ENCODE assay signal across 10 cellular contexts in genomic region chr2:37768491-37768925, GRCh38.
DNase-seq lines count a peak whose midpoint lies in the region; ATAC-seq and TF ChIP-seq lines count a peak whose summit lies in the region.
"Had no signal": no experiment of that assay in that cellular context is flagged by ENCODE, and none has a peak within 500 bp of the region (broad histone marks: within the 10 kb centered on the region; RNA-seq: fewer than 3 reads in every experiment).

No MANE protein-coding gene starts in this region.

- no peak overlapping the region for H4K12ac ChIP-seq in trophoblast cell (ENCODE audit: low read depth, low read length)

- H3K79me2 ChIP-seq in PC-3 (ENCODE audit: low read length) = no peaks in the 10 kb centered on the region
- H3K79me2 ChIP-seq in trophoblast cell (ENCODE audit: control insufficient read depth, insufficient read depth, low read length, poor library complexity) = peaks cover 4% of the 10 kb centered on the region

- H2AK5ac ChIP-seq in trophoblast cell (ENCODE audit: low read length) = no peak overlapping the region

- peaks cover 32% of the 10 kb centered on the region for H3K79me1 ChIP-seq in trophoblast cell (ENCODE audit: low read length)

- H3K4me3 ChIP-seq in BLaER1 treated with 17β-estradiol and CSF1 and Interleukin-3, amounts not matched to agents 10 nM and 100 nM = no peak overlapping the region
- H3K4me3 ChIP-seq in PC-3 (ENCODE audit: low read length) (peak overlapping the region; percentile 13; the same call in 1 of the 2 replicates), fibroblast of mammary gland (ENCODE audit: control insufficient read depth, low read depth, low read length) (no peak overlapping the region), trophoblast cell (ENCODE audit: low read depth, low read length) (no peak overlapping the region)

- peaks cover 15 to 50% (median 36%) of the 10 kb centered on the region in 11 experiments; a peak in 21 of 22 replicates for H3K9me3 ChIP-seq in BLaER1 treated with 17β-estradiol and CSF1 and Interleukin-3, amounts not matched to agents 10 nM and 100 nM (replicated peaks in 1 of 11)
- H3K9me3 ChIP-seq in PC-3 (ENCODE audit: low read length) (no peaks in the 10 kb centered on the region), trophoblast cell (ENCODE audit: insufficient read depth, low read depth, low read length) (peaks cover 2% of the 10 kb centered on the region)
- no peaks in the 10 kb centered on the region for H3K9me3 ChIP-seq in CD4-positive, alpha-beta T cell (ENCODE audit: control insufficient read depth, low read length)

- no peak overlapping the region for H3K18ac ChIP-seq in trophoblast cell (ENCODE audit: low read length)

- no peak overlapping the region for H3K23ac ChIP-seq in trophoblast cell (ENCODE audit: low read length)

- H3K36me3 ChIP-seq in BLaER1 treated with 17β-estradiol and CSF1 and Interleukin-3, amounts not matched to agents 10 nM and 100 nM = 0 out of 22 replicates have a peak, but pooled peaks cover 0 to 4% (median 0%) of the 10 kb centered on the region in 11 experiments
- H3K36me3 ChIP-seq in PC-3 (ENCODE audit: low read depth, low read length) (no peaks in the 10 kb centered on the region), trophoblast cell (ENCODE audit: control insufficient read depth in 1 of 2, insufficient read depth in 2 of 2, low read length in 2 of 2) (no peaks in the 10 kb centered on the region)

- no peaks in the 10 kb centered on the region for H3F3A ChIP-seq in PC-3 (ENCODE audit: low read length, unreplicated experiment)

- no peaks in the 10 kb centered on the region for H3K4me1 Mint-ChIP-seq in CD4-positive, alpha-beta T cell (ENCODE audit: low read depth)

- no peaks in the 10 kb centered on the region for H3K9me3 Mint-ChIP-seq in CD4-positive, alpha-beta T cell

- BruUV-seq in PC-3 (replicated peaks; lab: Mats Ljungman, UMichigan) = no TSS peak

- no peak overlapping the region for H3K27ac Mint-ChIP-seq in CD4-positive, alpha-beta T cell

- H2AFZ ChIP-seq in PC-3 (ENCODE audit: low read length) = peak overlapping the region; percentile 46
- no peak overlapping the region for H2AFZ ChIP-seq in trophoblast cell (ENCODE audit: insufficient read depth, low read length, poor library complexity)

- H3K36me3 Mint-ChIP-seq in CD4-positive, alpha-beta T cell (ENCODE audit: low read depth) = no peaks in the 10 kb centered on the region

- intact Hi-C loops in PC-3 (cut with micrococcal nuclease) = loop anchor here (1.0 kb wide), 2 partner anchors 35 to 92 kb away; no protein-coding TSS in a partner anchor
- intact Hi-C loops in CD4-positive, alpha-beta T cell (cut with DNase I, micrococcal nuclease) = no loop called here

- peak overlapping the region in 8 of 11 experiments; percentile 3 to 78 (median 62); a peak in 15 of 22 replicates for H3K9ac ChIP-seq in BLaER1 treated with 17β-estradiol and CSF1 and Interleukin-3, amounts not matched to agents 10 nM and 100 nM
- no peak overlapping the region for H3K9ac ChIP-seq in PC-3 (ENCODE audit: low read length)
- no peak overlapping the region for H3K9ac ChIP-seq in trophoblast cell (ENCODE audit: low read length)

- H3K4ac ChIP-seq in trophoblast cell (ENCODE audit: low read depth, low read length) = no peak overlapping the region

- peak overlapping the region; percentile 51 to 97 (median 80); a peak in 21 of 22 replicates for H3K27ac ChIP-seq in BLaER1 treated with 17β-estradiol and CSF1 and Interleukin-3, amounts not matched to agents 10 nM and 100 nM
- peak overlapping the region; percentile 12; the same call in 1 of the 2 replicates for H3K27ac ChIP-seq in PC-3 (ENCODE audit: low read length)
- peak overlapping the region; percentile 74 for H3K27ac ChIP-seq in trophoblast cell (ENCODE audit: low read depth, low read length)
- H3K27ac ChIP-seq in CD4-positive, alpha-beta T cell (ENCODE audit: low read depth, low read length) = no peak overlapping the region

- peak overlapping the region; percentile 21 for H2BK12ac ChIP-seq in trophoblast cell (ENCODE audit: low read length)

- no CpG with 5 or more reads among the region's 4 CpGs for WGBS in trophoblast cell (ENCODE audit: extremely low coverage, insufficient coverage, insufficient read length)

- peak overlapping the region; percentile 59 for H4K91ac ChIP-seq in trophoblast cell (ENCODE audit: low read depth, low read length)

- in situ Hi-C loops in GM13976 (cut with MboI; ENCODE audit: low sequenced_read_pairs, unreplicated experiment) = no loop called here

- no peak overlapping the region for H3K14ac ChIP-seq in trophoblast cell (ENCODE audit: low read length)

- CTCF ChIA-PET in PC-3 (lab: Charles Lee) = interaction anchor here (0.6 kb wide), 1 partner anchor 38 kb away, joined by 3 read pairs; no protein-coding TSS in a partner anchor
- CTCF ChIA-PET in CD4-positive, alpha-beta T cell (lab: Charles Lee) = no interaction called here

- TF ChIP-seq CTCF in PC-3 (conservative IDR thresholded peaks at IDR 0.05; ENCODE audit: low read depth, low read length) = no peak
- TF ChIP-seq CTCF in fibroblast of mammary gland (conservative IDR thresholded peaks at IDR 0.05; ENCODE audit: control insufficient read depth, insufficient read depth, low read depth, low read length) = no peak
- TF ChIP-seq CTCF in CD4-positive, alpha-beta T cell (IDR thresholded peaks at IDR 0.05) = no peak
- no peak for TF ChIP-seq CTCF in GM13976 (IDR thresholded peaks at IDR 0.05; ENCODE audit: borderline replicate concordance, control extremely low read depth, extremely low read depth, insufficient read depth, missing control alignments)

- POLR2A ChIA-PET in PC-3 (lab: Charles Lee; ENCODE audit: unreplicated experiment) = interaction anchor here (0.5 to 0.8 kb wide), 2 partner anchors 114 to 276 kb away, joined by 3 to 6 read pairs; no protein-coding TSS in a partner anchor
- POLR2A ChIA-PET in CD4-positive, alpha-beta T cell (lab: Charles Lee) = no interaction called here

- peak overlapping the region; percentile 42 to 88 (median 76) for H3K4me2 ChIP-seq in BLaER1 treated with 17β-estradiol and CSF1 and Interleukin-3, amounts not matched to agents 10 nM and 100 nM
- H3K4me2 ChIP-seq in PC-3 (ENCODE audit: low read length) (peak overlapping the region; percentile 53), trophoblast cell (ENCODE audit: low read length) (no peak overlapping the region)

- ATAC-seq in PC-3 = peak; percentile 96
- no peak for ATAC-seq in CD4-positive, alpha-beta T cell (ENCODE audit: poor library complexity)

- H4K20me1 ChIP-seq in BLaER1 treated with 17β-estradiol and CSF1 and Interleukin-3, amounts not matched to agents 10 nM and 100 nM = no peaks in the 10 kb centered on the region
- no peaks in the 10 kb centered on the region for H4K20me1 ChIP-seq in PC-3 (ENCODE audit: low read length)

- H3K27me3 ChIP-seq in BLaER1 treated with 17β-estradiol and CSF1 and Interleukin-3, amounts not matched to agents 10 nM and 100 nM = no peaks in the 10 kb centered on the region
- H3K27me3 ChIP-seq in PC-3 (ENCODE audit: low read length) (no peaks in the 10 kb centered on the region), trophoblast cell (ENCODE audit: insufficient read depth, low read length) (no peaks in the 10 kb centered on the region)
- H3K27me3 ChIP-seq in CD4-positive, alpha-beta T cell (ENCODE audit: control insufficient read depth, insufficient read depth, low read length) = no peaks in the 10 kb centered on the region

- H3K4me3 Mint-ChIP-seq in CD4-positive, alpha-beta T cell = no peak overlapping the region

- peaks cover 14 to 88% (median 47%) of the 10 kb centered on the region in 10 experiments for H3K4me1 ChIP-seq in BLaER1 treated with 17β-estradiol and CSF1 and Interleukin-3, amounts not matched to agents 10 nM and 100 nM
- H3K4me1 ChIP-seq in PC-3 (ENCODE audit: insufficient read depth, low read length) (peaks cover 51% of the 10 kb centered on the region), trophoblast cell (ENCODE audit: control insufficient read depth in 1 of 2, insufficient read depth in 2 of 2, low read length in 2 of 2) (peaks cover 20 to 24% of the 10 kb centered on the region in 2 experiments)

- DNase-seq in PC-3 (peak; percentile 93), fibroblast of mammary gland (ENCODE audit: low read depth) (peak; percentile 90), trophoblast cell (peak in 1 of 2 donors; percentile 37), DMS114 treated with DMSO at 0.1 percent for 48 hours (lab: John Stamatoyannopoulos, UW; ENCODE audit: unreplicated experiment) (no peak), NCI-H1105 treated with DMSO at 0.1 percent for 48 hours (lab: John Stamatoyannopoulos, UW) (no peak), GM13976 (ENCODE audit: low spot score) (no peak)
- no peak for DNase-seq in CD4-positive, alpha-beta T cell
- DNase-seq: activated CD4-positive, alpha-beta T cell treated with anti-CD3 and anti-CD28 coated beads for 48 hours; NCI-H2081 treated with DMSO at 0.1 percent for 48 hours had no signal

- no peak overlapping the region for H4K8ac ChIP-seq in trophoblast cell (ENCODE audit: low read depth, low read length)

- peak overlapping the region; percentile 54 for H2BK5ac ChIP-seq in trophoblast cell (ENCODE audit: low read depth, low read length, poor library complexity)

- H3K9me2 ChIP-seq in PC-3 (replicated peaks; ENCODE audit: low read length) = no peaks in the 10 kb centered on the region

- H2BK120ac ChIP-seq in trophoblast cell (ENCODE audit: insufficient read depth, low read length, poor library complexity) = peak overlapping the region; percentile 70

- H3K27me3 Mint-ChIP-seq in CD4-positive, alpha-beta T cell = no peaks in the 10 kb centered on the region

Comparison
In these comparisons a context has a peak if more than half of its experiments do, and no peak if none do; other contexts are left out.
1. H3K9ac ChIP-seq: peak in BLaER1 treated with 17β-estradiol and CSF1 and Interleukin-3, amounts not matched to agents 10 nM and 100 nM (8 of 11); none in PC-3 (single experiment) and trophoblast cell (single experiment).
2. DNase-seq: peak in PC-3 (single experiment) and fibroblast of mammary gland (single experiment); none in DMS114 treated with DMSO at 0.1 percent for 48 hours (single experiment), CD4-positive, alpha-beta T cell (0 of 10), NCI-H1105 treated with DMSO at 0.1 percent for 48 hours (single experiment) and GM13976 (single experiment).